Comparison of ENCODE assay signal across 11 cellular contexts in the genomic region with DNA sequence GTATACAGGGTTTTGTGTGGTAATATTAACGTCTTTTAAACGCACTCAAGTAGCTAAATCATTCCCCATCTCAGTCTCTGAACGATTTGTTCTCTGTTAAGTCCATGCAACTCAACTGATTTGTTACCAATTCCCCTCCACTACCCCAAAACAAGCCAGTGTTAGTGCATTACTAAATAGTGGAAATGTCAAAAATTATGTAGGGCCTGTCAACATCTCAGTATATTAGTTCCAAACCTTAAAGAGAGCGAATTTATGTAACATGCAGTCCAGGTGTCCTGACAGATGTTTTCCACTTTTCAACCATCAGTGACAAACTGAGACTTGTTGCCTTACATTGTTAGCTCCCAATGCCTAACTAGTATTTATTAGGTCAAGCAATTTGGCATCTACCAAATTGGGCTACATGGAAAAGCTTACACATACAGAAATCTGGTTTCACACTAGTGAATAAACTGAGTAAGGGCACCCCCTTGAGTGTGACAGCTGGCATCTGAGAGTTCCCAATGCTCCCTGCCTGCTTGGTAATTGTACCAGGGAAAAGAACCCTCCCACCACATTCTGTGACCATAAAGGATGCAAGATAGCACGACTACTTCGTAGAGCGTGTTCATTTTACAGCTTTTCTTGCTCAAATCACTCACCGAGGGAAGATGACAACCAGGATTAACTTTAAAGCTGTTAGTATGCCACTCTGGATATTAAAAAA. TPM values are rescaled to one million over a fixed set of nuclear protein-coding genes. Genes with fewer than 3 reads are reported as not detected.
DNase-seq lines count a peak whose midpoint lies in the region; ATAC-seq and TF ChIP-seq lines count a peak whose summit lies in the region.
"Had no signal": no experiment of that assay in that cellular context is flagged by ENCODE, and none has a peak within 500 bp of the region (broad histone marks: within the 10 kb centered on the region; RNA-seq: fewer than 3 reads in every experiment).

No MANE protein-coding gene starts in this region.

- no TSS peak for BruUV-seq in PC-9 (replicated peaks; lab: Mats Ljungman, UMichigan)

- peaks cover 49% of the 10 kb centered on the region for H3K79me2 ChIP-seq in PC-9 (ENCODE audit: low read depth)

- no peaks in the 10 kb centered on the region for H3K9me2 ChIP-seq in PC-9 (ENCODE audit: insufficient read depth)

- no peak overlapping the region for H3K4me3 ChIP-seq in PC-9

- peaks cover 12% of the 10 kb centered on the region for H3K4me1 ChIP-seq in PC-9 (replicated peaks; ENCODE audit: insufficient read depth)

- POLR2A ChIA-PET in PC-9 (lab: Charles Lee; ENCODE audit: unreplicated experiment): interaction anchor here (0.6 to 0.9 kb wide), 3 partner anchors 22 to 173 kb away, joined by 3 to 15 read pairs (median 6); no protein-coding TSS in a partner anchor

- peaks cover 74% of the 10 kb centered on the region for H3K36me3 ChIP-seq in PC-9 (ENCODE audit: low read depth)

- H3K27ac ChIP-seq in PC-9 (peak overlapping the region; percentile 41), epithelial cell of prostate (peak overlapping the region; percentile 20)
- H3K27ac ChIP-seq: VCaP had no signal

- H3K27me3 ChIP-seq in PC-9 (ENCODE audit: insufficient read depth, low read depth): no peaks in the 10 kb centered on the region

- H2AFZ ChIP-seq in PC-9: no peak overlapping the region

- no peak for TF ChIP-seq CTCF in PC-9 (conservative IDR thresholded peaks at IDR 0.05)

- in situ Hi-C loops in ACHN (cut with HindIII; ENCODE audit: low pct_ligation_motif_present, low pct_unique_long_range_greater_than_20kb, low sequenced_read_pairs) (loop anchor here (25.0 kb wide), 1 partner anchor 101 kb away; no protein-coding TSS in a partner anchor), G401 (cut with HindIII; ENCODE audit: low sequenced_read_pairs) (loop anchor here (10.0 kb wide), 1 partner anchor 294 kb away; no protein-coding TSS in a partner anchor)

- CTCF ChIA-PET in PC-9 (lab: Charles Lee): interaction anchor here (0.6 to 2.6 kb wide), 3 partner anchors 10 to 98 kb away, joined by 3 to 16 read pairs (median 3); partner anchors contain the start of gene NFE2L3

- H3K4me2 ChIP-seq in PC-9: no peak overlapping the region

- H3F3A ChIP-seq in PC-9 (ENCODE audit: insufficient read depth, low read depth): peaks cover 100% of the 10 kb centered on the region

- peak; percentile 38 for DNase-seq in ACHN
- peak; percentile 59 for DNase-seq in G401 (ENCODE audit: low spot score)
- DNase-seq in PC-9: no peak
- no peak for DNase-seq in epithelial cell of prostate (ENCODE audit: low read depth, low spot score)
- DNase-seq in A172 (ENCODE audit: low spot score): no peak
- DNase-seq: cortex of kidney, NCI-H187 had no signal

- intact Hi-C loops in PC-9 (cut with micrococcal nuclease; ENCODE audit: unreplicated experiment): no loop called here

- H4K20me1 ChIP-seq in PC-9 (ENCODE audit: insufficient read depth): peaks cover 66% of the 10 kb centered on the region

- no peak for ATAC-seq in HG03457 (IDR thresholded peaks at IDR 0.05; ENCODE audit: unreplicated experiment)
- no peak for ATAC-seq in GM18511 (IDR thresholded peaks at IDR 0.05; ENCODE audit: unreplicated experiment)
- ATAC-seq in GM21786 (IDR thresholded peaks at IDR 0.05; ENCODE audit: unreplicated experiment): no peak

- no peaks in the 10 kb centered on the region for H3K9me3 ChIP-seq in PC-9 (ENCODE audit: insufficient read depth, low read depth)

RNA-seq across cellular contexts. Expression of gene HNRNPA2B1, which starts 12.1 kb away (rescaled TPM):
- 256 and 358 TPM in 2 replicates for total RNA-seq in G401 (2014; rRNA removed; shearing (Covaris generic))
- 526 and 792 TPM in 2 replicates for total RNA-seq in PC-9 (2021)
- 257 and 324 TPM in 2 replicates for total RNA-seq in A172 (2014; rRNA removed; shearing (Covaris generic))

RNA-seq across cellular contexts. Expression of gene CBX3, which starts 13.1 kb away (rescaled TPM):
- 344 and 437 TPM in 2 replicates for total RNA-seq in G401 (2014; rRNA removed; shearing (Covaris generic))
- 282 and 308 TPM in 2 replicates for total RNA-seq in PC-9 (2021)
- total RNA-seq in A172 (2014; rRNA removed; shearing (Covaris generic)): 529 and 544 TPM in 2 replicates

RNA-seq across cellular contexts. Expression of gene NFE2L3, which starts 36.4 kb away (rescaled TPM):
- 211 and 236 TPM in 2 replicates for total RNA-seq in G401 (2014; rRNA removed; shearing (Covaris generic))
- total RNA-seq in PC-9 (2021): 44.2 and 49.1 TPM in 2 replicates
- 104 and 110 TPM in 2 replicates for total RNA-seq in A172 (2014; rRNA removed; shearing (Covaris generic))

Comparison
In these comparisons a context has a peak if more than half of its experiments do, and no peak if none do; other contexts are left out.
1. DNase-seq: peak in ACHN (single experiment) and G401 (single experiment); none in PC-9 (0 of 2), epithelial cell of prostate (single experiment) and A172 (single experiment).